ENCODE assay signal across 9 cellular contexts in genomic region chr4:128517096-128517738, GRCh38.
A peak's percentile ranks its signal among the peaks of the same experiment; 100 is the strongest.
DNase-seq lines count a peak whose midpoint lies in the region; ATAC-seq and TF ChIP-seq lines count a peak whose summit lies in the region.
"Had no signal": no experiment of that assay in that cellular context is flagged by ENCODE, and none has a peak within 500 bp of the region (broad histone marks: within the 10 kb centered on the region; RNA-seq: fewer than 3 reads in every experiment).

No MANE protein-coding gene starts in this region.

- TF ChIP-seq CTCF in heart left ventricle (IDR thresholded peaks at IDR 0.05) (no peak), SK-N-SH (IDR thresholded peaks at IDR 0.05) (no peak), fibroblast of villous mesenchyme (IDR thresholded peaks at IDR 0.05; ENCODE audit: insufficient read depth, low read depth, low read length) (no peak), uterus (IDR thresholded peaks at IDR 0.05) (no peak)

- H3K4me3 ChIP-seq in heart left ventricle (no peak overlapping the region), SK-N-SH (ENCODE audit: low read depth in 2 of 2, low read length in 1 of 2) (peak overlapping the region in 1 of 2 experiments; percentile 24; a peak in 1 of 4 replicates), fibroblast of villous mesenchyme (ENCODE audit: low read depth, low read length) (no peak overlapping the region), uterus (no peak overlapping the region)

- H3K9ac ChIP-seq in SK-N-SH = peak overlapping the region; percentile 51

- CTCF ChIA-PET in SK-N-SH (lab: Yijun Ruan, JAX) = interaction anchor here (1.5 kb wide), 1 partner anchor 293 kb away, joined by 3 read pairs; no protein-coding TSS in a partner anchor

- H3K79me2 ChIP-seq in SK-N-SH (ENCODE audit: insufficient read depth) = no peaks in the 10 kb centered on the region

- DNase-seq in heart left ventricle = no peak
- no peak for DNase-seq in Right ventricle myocardium superior
- DNase-seq in SK-N-SH = no peak
- DNase-seq in fibroblast of villous mesenchyme (ENCODE audit: low read depth) = peak; percentile 71
- no peak for DNase-seq in uterus
- no peak for DNase-seq in NCI-H2171 treated with DMSO at 0.1 percent for 48 hours (lab: John Stamatoyannopoulos, UW)
- DNase-seq in iPS-NIHi11 (ENCODE audit: low spot score) = no peak
- DNase-seq: stimulated activated CD4-positive, alpha-beta T cell treated with anti-CD3 and anti-CD28 coated beads, Interleukin-4, amount 100 ng/mL, for 4 hours had no signal

- H3K36me3 ChIP-seq in heart left ventricle = no peaks in the 10 kb centered on the region
- H3K36me3 ChIP-seq in SK-N-SH (replicated peaks in 1 of 2; ENCODE audit: control insufficient read depth in 1 of 2, insufficient read depth in 2 of 2, low read length in 1 of 2) = no peaks in the 10 kb centered on the region
- H3K36me3 ChIP-seq in uterus = no peaks in the 10 kb centered on the region

- H3K9me2 ChIP-seq in SK-N-SH = no peaks in the 10 kb centered on the region

- intact Hi-C loops in heart left ventricle (cut with DNase I) (no loop called here), Right ventricle myocardium superior (cut with DNase I) (no loop called here), uterus (cut with DNase I; ENCODE audit: low total_unique reads) (no loop called here)

- peak overlapping the region; percentile 51 for H2AFZ ChIP-seq in SK-N-SH (ENCODE audit: low read depth)

- H3F3A ChIP-seq in SK-N-SH (replicated peaks; ENCODE audit: insufficient read depth) = peaks cover 17% of the 10 kb centered on the region

- POLR2A ChIA-PET in SK-N-SH (lab: Yijun Ruan, JAX) = no interaction called here

- no peak for TF ChIP-seq EP300 in SK-N-SH (IDR thresholded peaks at IDR 0.05; ENCODE audit: borderline replicate concordance in 1 of 2, low read depth in 1 of 2, low read length in 1 of 2)

- no peaks in the 10 kb centered on the region for H4K20me1 ChIP-seq in SK-N-SH (ENCODE audit: insufficient read depth)

- ATAC-seq in heart left ventricle (no peak), Right ventricle myocardium superior (ENCODE audit: poor library complexity) (no peak), HG02798 (IDR thresholded peaks at IDR 0.05; ENCODE audit: poor library complexity, unreplicated experiment) (no peak)

- no peak for TF ChIP-seq RAD21 in SK-N-SH (IDR thresholded peaks at IDR 0.05; ENCODE audit: low read length)

- 84 to 92% (median 88%) methylated on average over 4 of the region's 4 CpGs for WGBS in heart left ventricle, 4 donors
- WGBS in SK-N-SH (ENCODE audit: low lambda C conversion rate) = 31% methylated on average over 4 of the region's 4 CpGs

- H3K27ac ChIP-seq in heart left ventricle (peak overlapping the region in 11 of 12 donors; percentile 22 to 78 (median 45)), SK-N-SH (ENCODE audit: low read depth in 2 of 2, low read length in 1 of 2) (peak overlapping the region; percentile 93 to 94), uterus (peak overlapping the region; percentile 45 to 63)

- TF ChIP-seq POLR2A in heart left ventricle (IDR thresholded peaks at IDR 0.05) (no peak), uterus (IDR thresholded peaks at IDR 0.05) (no peak)

- H3K4me1 ChIP-seq in heart left ventricle (peaks cover 0 to 48% (median 26%) of the 10 kb centered on the region in 12 donors), SK-N-SH (ENCODE audit: control insufficient read depth in 1 of 2, insufficient read depth in 2 of 2, low read depth in 1 of 2, low read length in 1 of 2) (peaks cover 22 to 25% of the 10 kb centered on the region in 2 experiments), uterus (peaks cover 0 to 6% of the 10 kb centered on the region in 2 donors)

- no peaks in the 10 kb centered on the region for H3K27me3 ChIP-seq in heart left ventricle
- H3K27me3 ChIP-seq in SK-N-SH (ENCODE audit: insufficient read depth) = no peaks in the 10 kb centered on the region
- no peaks in the 10 kb centered on the region for H3K27me3 ChIP-seq in uterus

- H3K9me3 ChIP-seq in heart left ventricle (peaks cover 0 to 4% (median 0%) of the 10 kb centered on the region in 12 donors), SK-N-SH (peaks cover 5% of the 10 kb centered on the region; the same call in 1 of the 2 replicates), uterus (no peaks in the 10 kb centered on the region)

- peak overlapping the region; percentile 64 for H3K4me2 ChIP-seq in SK-N-SH

TF ChIP-seq in SK-N-SH, 30 proteins besides CTCF, POLR2A, EP300 and RAD21:
- TF ChIP-seq RFX5 (IDR thresholded peaks at IDR 0.05; ENCODE audit: low read length) (no peak), JUND (IDR thresholded peaks at IDR 0.05) (no peak), TEAD4 (IDR thresholded peaks at IDR 0.05; ENCODE audit: borderline replicate concordance, insufficient read depth) (no peak), TAF1 (IDR thresholded peaks at IDR 0.05; ENCODE audit: borderline replicate concordance, low read depth, low read length) (no peak), NFIC (IDR thresholded peaks at IDR 0.05; ENCODE audit: borderline replicate concordance) (peak; percentile 25; the same call in 1 of the 2 replicates), GATA2 (CRISPR knock-in tag; IDR thresholded peaks at IDR 0.05) (no peak), TCF12 (IDR thresholded peaks at IDR 0.05) (peak; percentile 75; the same call in 1 of the 2 replicates), NRF1 (IDR thresholded peaks at IDR 0.05; ENCODE audit: low read depth, low read length) (no peak)
- TF ChIP-seq, protein P1, sequence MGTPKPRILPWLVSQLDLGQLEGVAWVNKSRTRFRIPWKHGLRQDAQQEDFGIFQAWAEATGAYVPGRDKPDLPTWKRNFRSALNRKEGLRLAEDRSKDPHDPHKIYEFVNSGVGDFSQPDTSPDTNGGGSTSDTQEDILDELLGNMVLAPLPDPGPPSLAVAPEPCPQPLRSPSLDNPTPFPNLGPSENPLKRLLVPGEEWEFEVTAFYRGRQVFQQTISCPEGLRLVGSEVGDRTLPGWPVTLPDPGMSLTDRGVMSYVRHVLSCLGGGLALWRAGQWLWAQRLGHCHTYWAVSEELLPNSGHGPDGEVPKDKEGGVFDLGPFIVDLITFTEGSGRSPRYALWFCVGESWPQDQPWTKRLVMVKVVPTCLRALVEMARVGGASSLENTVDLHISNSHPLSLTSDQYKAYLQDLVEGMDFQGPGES (IDR thresholded peaks at IDR 0.05; ENCODE audit: low read depth, low read length) = no peak
